1 cellular context compared by ENCODE assay signal in genomic region chr1:243667591-243667990, GRCh38.
TF ChIP-seq lines count a peak whose summit lies in the region.

No MANE protein-coding gene starts in this region.

TF ChIP-seq in GM23338, 12 proteins besides CTCF, POLR2A, EP300 and RAD21 (continued from another document):
- TF ChIP-seq ZNF462 (CRISPR knock-in tag; IDR thresholded peaks at IDR 0.05): no peak
- TF ChIP-seq NANOG (IDR thresholded peaks at IDR 0.05; ENCODE audit: borderline replicate concordance): no peak
- TF ChIP-seq POLR2AphosphoS5 (IDR thresholded peaks at IDR 0.05; ENCODE audit: low read depth): no peak
- TF ChIP-seq ZNF114 (CRISPR knock-in tag; IDR thresholded peaks at IDR 0.05): no peak
- no peak for TF ChIP-seq EZH2phosphoT487 (IDR thresholded peaks at IDR 0.05; ENCODE audit: unreplicated experiment)
- TF ChIP-seq ETS1 (IDR thresholded peaks at IDR 0.05): no peak
- TF ChIP-seq CREB1 (CRISPR knock-in tag; IDR thresholded peaks at IDR 0.05; ENCODE audit: low read depth): no peak
